Comparison of ENCODE assay signal across 12 cellular contexts in genomic region chr3:25719321-25719720, GRCh38. TPM values are rescaled to one million over a fixed set of nuclear protein-coding genes. Genes with fewer than 3 reads are reported as not detected.
A peak's percentile ranks its signal among the peaks of the same experiment; 100 is the strongest.
DNase-seq lines count a peak whose midpoint lies in the region; ATAC-seq and TF ChIP-seq lines count a peak whose summit lies in the region.
"Had no signal": no experiment of that assay in that cellular context is flagged by ENCODE, and none has a peak within 500 bp of the region (broad histone marks: within the 10 kb centered on the region; RNA-seq: fewer than 3 reads in every experiment).

No MANE protein-coding gene starts in this region.

- BruUV-seq in A673 (replicated peaks; lab: Mats Ljungman, UMichigan) (TSS peak; percentile 33), IMR-90 (replicated peaks; lab: Mats Ljungman, UMichigan) (TSS peak; percentile 66), PC-3 (replicated peaks; lab: Mats Ljungman, UMichigan) (TSS peak; percentile 17), mammary epithelial cell (replicated peaks; lab: Mats Ljungman, UMichigan) (TSS peak; percentile 42)

- no peak overlapping the region for H3K18ac ChIP-seq in IMR-90 (ENCODE audit: low read depth, low read length)

- H4K91ac ChIP-seq in IMR-90 (ENCODE audit: insufficient read depth, low read depth, low read length) = no peak overlapping the region

- no peak overlapping the region for H3K9ac ChIP-seq in IMR-90 (ENCODE audit: low read depth, low read length)
- no peak overlapping the region for H3K9ac ChIP-seq in PC-3 (ENCODE audit: low read length)
- no peak overlapping the region for H3K9ac ChIP-seq in mammary epithelial cell (ENCODE audit: insufficient read depth, low read length)

- H3K27ac Mint-ChIP-seq in naive thymus-derived CD4-positive, alpha-beta T cell = no peak overlapping the region
- H3K27ac Mint-ChIP-seq in T-helper 2 cell treated with Interferon-gamma antibody and Interleukin-4, amounts not matched to agents 5 μg/mL and 100 μg/mL, for 36 hours = no peak overlapping the region
- H3K27ac Mint-ChIP-seq: CD8-positive, alpha-beta memory T cell had no signal

- H3K4me1 ChIP-seq in A673 (ENCODE audit: insufficient read depth, low read length, poor library complexity, severe bottlenecking) (no peaks in the 10 kb centered on the region), IMR-90 (ENCODE audit: control insufficient read depth, insufficient read depth, low read length) (no peaks in the 10 kb centered on the region), PC-3 (ENCODE audit: insufficient read depth, low read length) (no peaks in the 10 kb centered on the region), mammary epithelial cell (ENCODE audit: insufficient read depth, low read length) (no peaks in the 10 kb centered on the region)
- no peaks in the 10 kb centered on the region for H3K4me1 ChIP-seq in naive thymus-derived CD4-positive, alpha-beta T cell (ENCODE audit: control insufficient read depth in 2 of 2, insufficient read depth in 2 of 2, low read length in 2 of 2)

- H3K14ac ChIP-seq in IMR-90 (replicated peaks; ENCODE audit: low read depth, low read length) = no peak overlapping the region

- H3K9me2 ChIP-seq in PC-3 (replicated peaks; ENCODE audit: low read length) = no peaks in the 10 kb centered on the region

- no peaks in the 10 kb centered on the region for H3F3A ChIP-seq in PC-3 (ENCODE audit: low read length, unreplicated experiment)

- no peak overlapping the region for H3K4ac ChIP-seq in IMR-90 (ENCODE audit: low read depth, low read length)

- DNase-seq in A673 (ENCODE audit: low spot score) (no peak), IMR-90 (no peak), PC-3 (no peak), mammary epithelial cell (no peak)
- DNase-seq in naive thymus-derived CD4-positive, alpha-beta T cell = no peak
- DNase-seq in T-helper 2 cell treated with Interferon-gamma antibody and Interleukin-4, amounts not matched to agents 5 μg/mL and 100 μg/mL, for 36 hours (ENCODE audit: low spot score) = no peak
- DNase-seq: CD8-positive, alpha-beta memory T cell; DMS53; GF-D8 had no signal

- H3K23ac ChIP-seq in IMR-90 (ENCODE audit: low read depth, low read length) = no peak overlapping the region

- H3K4me2 ChIP-seq in IMR-90 (ENCODE audit: low read depth, low read length) = no peak overlapping the region
- no peak overlapping the region for H3K4me2 ChIP-seq in PC-3 (ENCODE audit: low read length)
- H3K4me2 ChIP-seq in mammary epithelial cell (ENCODE audit: insufficient read depth, low read depth, low read length) = no peak overlapping the region

- H3K27ac ChIP-seq in A673 (ENCODE audit: low read depth, low read length, poor library complexity, severe bottlenecking) = no peak overlapping the region
- H3K27ac ChIP-seq in IMR-90 (ENCODE audit: insufficient read depth, low read length) = no peak overlapping the region
- no peak overlapping the region for H3K27ac ChIP-seq in PC-3 (ENCODE audit: low read length)
- H3K27ac ChIP-seq in mammary epithelial cell (ENCODE audit: insufficient read depth, low read depth, low read length) = no peak overlapping the region
- no peak overlapping the region for H3K27ac ChIP-seq in naive thymus-derived CD4-positive, alpha-beta T cell (ENCODE audit: low read depth, low read length)
- H3K27ac ChIP-seq: HL-60 had no signal

- H2BK20ac ChIP-seq in IMR-90 (ENCODE audit: low read depth, low read length) = no peak overlapping the region

- in situ Hi-C loops in IMR-90 (cut with MboI; ENCODE audit: low sequenced_read_pairs) = no loop called here
- in situ Hi-C loops in mammary epithelial cell (cut with MboI; ENCODE audit: low sequenced_read_pairs in 2 of 2) = no loop called here

- no peak overlapping the region for H2AK9ac ChIP-seq in IMR-90 (replicated peaks; ENCODE audit: low read depth, low read length, poor library complexity)

- intact Hi-C loops in A673 (cut with micrococcal nuclease; ENCODE audit: unreplicated experiment) = no loop called here
- intact Hi-C loops in IMR-90 (cut with micrococcal nuclease) = no loop called here
- intact Hi-C loops in PC-3 (cut with micrococcal nuclease) = no loop called here
- intact Hi-C loops in mammary epithelial cell (cut with micrococcal nuclease) = no loop called here
- intact Hi-C loops in naive thymus-derived CD4-positive, alpha-beta T cell (cut with micrococcal nuclease) = no loop called here

- peaks cover 0 to 3% (median 0%) of the 10 kb centered on the region in 7 donors for H3K4me1 Mint-ChIP-seq in naive thymus-derived CD4-positive, alpha-beta T cell
- H3K4me1 Mint-ChIP-seq in T-helper 2 cell treated with Interferon-gamma antibody and Interleukin-4, amounts not matched to agents 5 μg/mL and 100 μg/mL, for 36 hours (ENCODE audit: low read depth) = no peaks in the 10 kb centered on the region
- H3K4me1 Mint-ChIP-seq: CD8-positive, alpha-beta memory T cell had no signal

- no peak for TF ChIP-seq POLR2A in IMR-90 (IDR thresholded peaks at IDR 0.05; ENCODE audit: low read depth, low read length)

- H4K20me1 ChIP-seq in IMR-90 (ENCODE audit: insufficient read depth, low read length) = no peaks in the 10 kb centered on the region
- no peaks in the 10 kb centered on the region for H4K20me1 ChIP-seq in PC-3 (ENCODE audit: low read length)
- H4K20me1 ChIP-seq in mammary epithelial cell (ENCODE audit: insufficient read depth, low read length) = no peaks in the 10 kb centered on the region

- H3K36me3 ChIP-seq in A673 (ENCODE audit: insufficient read depth, low read length, poor library complexity, severe bottlenecking) (no peaks in the 10 kb centered on the region), IMR-90 (ENCODE audit: control insufficient read depth, insufficient read depth, low read length) (no peaks in the 10 kb centered on the region; the same call in 1 of the 2 replicates), PC-3 (ENCODE audit: low read depth, low read length) (peaks cover 6% of the 10 kb centered on the region; the same call in 1 of the 2 replicates), mammary epithelial cell (ENCODE audit: insufficient read depth, low read length) (peaks cover 3% of the 10 kb centered on the region)
- H3K36me3 ChIP-seq in naive thymus-derived CD4-positive, alpha-beta T cell (ENCODE audit: control insufficient read depth in 2 of 3, insufficient read depth in 3 of 3, low read length in 3 of 3) = no peaks in the 10 kb centered on the region

- WGBS in IMR-90 (ENCODE audit: extremely low coverage in 2 of 2, insufficient read length in 1 of 2), 2 experiments = no CpG with 5 or more reads among the region's 1 CpG
- 92% methylated on average over 1 of the region's 1 CpG for WGBS in mammary epithelial cell (ENCODE audit: low coverage, missing lambda C conversion rate)

- no peak overlapping the region for H4K5ac ChIP-seq in IMR-90 (ENCODE audit: low read depth, low read length)

- TF ChIP-seq CTCF in A673 (conservative IDR thresholded peaks at IDR 0.05; ENCODE audit: low read depth, low read length) (no peak), IMR-90 (conservative IDR thresholded peaks at IDR 0.05; ENCODE audit: low read depth, low read length) (no peak), PC-3 (conservative IDR thresholded peaks at IDR 0.05; ENCODE audit: low read depth, low read length) (no peak), mammary epithelial cell (conservative IDR thresholded peaks at IDR 0.05 in 1 of 2, IDR thresholded peaks at IDR 0.05 in 1 of 2; ENCODE audit: extremely low read depth in 1 of 2, insufficient read depth in 1 of 2, low read depth in 1 of 2, low read length in 2 of 2) (no peak)

- H3K27me3 Mint-ChIP-seq in naive thymus-derived CD4-positive, alpha-beta T cell = no peaks in the 10 kb centered on the region
- H3K27me3 Mint-ChIP-seq in T-helper 2 cell treated with Interferon-gamma antibody and Interleukin-4, amounts not matched to agents 5 μg/mL and 100 μg/mL, for 36 hours (ENCODE audit: low read depth) = no peaks in the 10 kb centered on the region
- H3K27me3 Mint-ChIP-seq: CD8-positive, alpha-beta memory T cell had no signal

- no peak overlapping the region for H2BK120ac ChIP-seq in IMR-90 (ENCODE audit: low read depth, low read length)

- H3K9me3 Mint-ChIP-seq in naive thymus-derived CD4-positive, alpha-beta T cell = peaks cover 0 to 5% (median 0%) of the 10 kb centered on the region in 11 donors
- H3K9me3 Mint-ChIP-seq in T-helper 2 cell treated with Interferon-gamma antibody and Interleukin-4, amounts not matched to agents 5 μg/mL and 100 μg/mL, for 36 hours = no peaks in the 10 kb centered on the region

- H3K9me1 ChIP-seq in IMR-90 (ENCODE audit: insufficient read depth, low read length) = no peaks in the 10 kb centered on the region; the same call in 1 of the 2 replicates

- H4K8ac ChIP-seq in IMR-90 (ENCODE audit: low read depth in 2 of 2, low read length in 2 of 2) = no peak overlapping the region

- POLR2A ChIA-PET in A673 (lab: Charles Lee; ENCODE audit: low non-redundant PET) (no interaction called here), IMR-90 (lab: Charles Lee; ENCODE audit: unreplicated experiment) (no interaction called here), PC-3 (lab: Charles Lee; ENCODE audit: unreplicated experiment) (no interaction called here)
- POLR2A ChIA-PET in naive thymus-derived CD4-positive, alpha-beta T cell (lab: Charles Lee) = no interaction called here

- H3K27me3 ChIP-seq in A673 (replicated peaks; ENCODE audit: insufficient read depth, low read depth, low read length, poor library complexity) = no peaks in the 10 kb centered on the region
- no peaks in the 10 kb centered on the region for H3K27me3 ChIP-seq in IMR-90 (ENCODE audit: control insufficient read depth, insufficient read depth, low read length)
- H3K27me3 ChIP-seq in PC-3 (ENCODE audit: low read length) = no peaks in the 10 kb centered on the region
- H3K27me3 ChIP-seq in mammary epithelial cell (ENCODE audit: insufficient read depth, low read length) = no peaks in the 10 kb centered on the region
- H3K27me3 ChIP-seq in naive thymus-derived CD4-positive, alpha-beta T cell (ENCODE audit: control insufficient read depth in 2 of 2, insufficient read depth in 2 of 2, low read length in 2 of 2) = no peaks in the 10 kb centered on the region

- H3K79me1 ChIP-seq in IMR-90 (ENCODE audit: low read depth in 1 of 2, low read length in 2 of 2) = no peaks in the 10 kb centered on the region

- CTCF ChIA-PET in A673 (lab: Charles Lee) (no interaction called here), IMR-90 (lab: Yijun Ruan, JAX) (interaction anchor here (0.6 kb wide), 1 partner anchor 1962 kb away, joined by 6 read pairs; no protein-coding TSS in a partner anchor), PC-3 (lab: Charles Lee) (no interaction called here), mammary epithelial cell (lab: Charles Lee; ENCODE audit: low non-redundant PET) (no interaction called here)
- CTCF ChIA-PET in naive thymus-derived CD4-positive, alpha-beta T cell (lab: Charles Lee) = no interaction called here

- dilution Hi-C loops in IMR-90 (cut with HindIII; ENCODE audit: low sequenced_read_pairs, unreplicated experiment) (no loop called here), mammary epithelial cell (cut with HindIII; ENCODE audit: low sequenced_read_pairs) (no loop called here)

- ATAC-seq in IMR-90 (ENCODE audit: low read depth) = no peak
- no peak for ATAC-seq in PC-3
- ATAC-seq in GM18870 (IDR thresholded peaks at IDR 0.05; ENCODE audit: unreplicated experiment) = no peak
- no peak for ATAC-seq in naive thymus-derived CD4-positive, alpha-beta T cell
- ATAC-seq: HCT116 had no signal

- no peak overlapping the region for H3K4me3 Mint-ChIP-seq in naive thymus-derived CD4-positive, alpha-beta T cell
- H3K4me3 Mint-ChIP-seq in T-helper 2 cell treated with Interferon-gamma antibody and Interleukin-4, amounts not matched to agents 5 μg/mL and 100 μg/mL, for 36 hours = no peak overlapping the region
- H3K4me3 Mint-ChIP-seq: CD8-positive, alpha-beta memory T cell had no signal

- H3K36me3 Mint-ChIP-seq in naive thymus-derived CD4-positive, alpha-beta T cell = peaks cover 0 to 18% (median 5%) of the 10 kb centered on the region in 5 donors
- H3K36me3 Mint-ChIP-seq in T-helper 2 cell treated with Interferon-gamma antibody and Interleukin-4, amounts not matched to agents 5 μg/mL and 100 μg/mL, for 36 hours (ENCODE audit: low read depth) = peaks cover 19% of the 10 kb centered on the region

- H2AFZ ChIP-seq in IMR-90 (replicated peaks; ENCODE audit: low read length, poor library complexity) = no peak overlapping the region
- no peak overlapping the region for H2AFZ ChIP-seq in PC-3 (ENCODE audit: low read length)
- H2AFZ ChIP-seq in mammary epithelial cell (ENCODE audit: low read depth, low read length) = no peak overlapping the region

- no peak overlapping the region for H3K4me3 ChIP-seq in A673 (ENCODE audit: low read depth, low read length, poor library complexity, severe bottlenecking)
- H3K4me3 ChIP-seq in IMR-90 (ENCODE audit: insufficient read depth, low read depth, low read length) = no peak overlapping the region
- no peak overlapping the region for H3K4me3 ChIP-seq in PC-3 (ENCODE audit: low read length)
- no peak overlapping the region for H3K4me3 ChIP-seq in mammary epithelial cell (replicated peaks in 1 of 3; ENCODE audit: insufficient read depth in 1 of 3, low read depth in 2 of 3, low read length in 3 of 3)
- no peak overlapping the region for H3K4me3 ChIP-seq in naive thymus-derived CD4-positive, alpha-beta T cell (ENCODE audit: low read length)

- no peak overlapping the region for H2BK5ac ChIP-seq in IMR-90 (ENCODE audit: low read depth, low read length, poor library complexity, severe bottlenecking)

- no peaks in the 10 kb centered on the region for H3K9me3 ChIP-seq in A673 (ENCODE audit: low read depth, low read length, poor library complexity, severe bottlenecking)
- no peaks in the 10 kb centered on the region for H3K9me3 ChIP-seq in IMR-90 (ENCODE audit: control insufficient read depth, insufficient read depth, low read length)
- H3K9me3 ChIP-seq in PC-3 (ENCODE audit: low read length) = no peaks in the 10 kb centered on the region
- no peaks in the 10 kb centered on the region for H3K9me3 ChIP-seq in mammary epithelial cell (replicated peaks; ENCODE audit: insufficient read depth, low read length)
- H3K9me3 ChIP-seq in naive thymus-derived CD4-positive, alpha-beta T cell (ENCODE audit: control insufficient read depth in 2 of 3, low read length in 3 of 3) = no peaks in the 10 kb centered on the region

- TF ChIP-seq RAD21 in IMR-90 (IDR thresholded peaks at IDR 0.05; ENCODE audit: low read length) = no peak

- H3K79me2 ChIP-seq in PC-3 (ENCODE audit: low read length) (no peaks in the 10 kb centered on the region), mammary epithelial cell (ENCODE audit: insufficient read depth, low read length) (no peaks in the 10 kb centered on the region)

- no peak overlapping the region for H2BK15ac ChIP-seq in IMR-90 (ENCODE audit: low read depth, low read length)

- H3K56ac ChIP-seq in IMR-90 (ENCODE audit: extremely low read depth, insufficient read depth, low read length) = no peak overlapping the region

- no peak overlapping the region for H2AK5ac ChIP-seq in IMR-90 (ENCODE audit: low read depth, low read length)

RNA-seq across cellular contexts. Expression of gene TOP2B, which starts 54.6 kb away (rescaled TPM):
- total RNA-seq in A673 (2021) (154 and 177 TPM in 2 replicates), IMR-90 (2012; rRNA removed) (53.4 and 115 TPM in 2 replicates), PC-3 (2014; rRNA removed) (79.0 and 107 TPM in 2 replicates), mammary epithelial cell (10 to 100 TPM; 46.3 to 72.4 TPM)
- polyA plus RNA-seq in IMR-90 (2012; rRNA removed) (34.4 and 45.5 TPM in 2 replicates), mammary epithelial cell (19.2 TPM)
- 2.6 and 5.5 TPM in 2 replicates for polyA plus RNA-seq in IMR-90 (2012; cell fraction: cytosol; rRNA removed)
- polyA plus RNA-seq in IMR-90 (2012; cell fraction: nucleus; rRNA removed; ENCODE audit: low replicate concordance) = 2.4 and 36.9 TPM in 2 replicates
- polyA minus RNA-seq in mammary epithelial cell = 42.4 TPM
- total RNA-seq in naive thymus-derived CD4-positive, alpha-beta T cell = 100 to 1,000 TPM; 109 to 190 (median 127) TPM
- 100 to 1,000 TPM in 1 of 2 donors, 10 to 100 TPM in 1; 66.6 to 118 TPM for polyA plus RNA-seq in naive thymus-derived CD4-positive, alpha-beta T cell
